ENCODE assay signal across 1 cellular context in genomic region chr10:98236866-98237265, GRCh38.
TF ChIP-seq lines count a peak whose summit lies in the region.

No MANE protein-coding gene starts in this region.

TF ChIP-seq in K562, 482 proteins besides CTCF, POLR2A, EP300 and RAD21 (continued from another document and continues in another):
- TF ChIP-seq BHLHE40 (IDR thresholded peaks at IDR 0.05; ENCODE audit: low read length) (peak; percentile 64; the same call in 1 of the 2 replicates), KDM4B (IDR thresholded peaks at IDR 0.05; ENCODE audit: borderline replicate concordance in 2 of 2, low read depth in 1 of 2) (no peak), ZNF12 (CRISPR knock-in tag; IDR thresholded peaks at IDR 0.05) (no peak), EP400 (IDR thresholded peaks at IDR 0.05) (no peak), CCNT2 (IDR thresholded peaks at IDR 0.05; ENCODE audit: borderline replicate concordance, extremely low read depth, insufficient read length, low read depth, low read length) (peak; percentile 59), KLF6 (CRISPR knock-in tag; IDR thresholded peaks at IDR 0.05; ENCODE audit: borderline replicate concordance) (no peak), NFIC (IDR thresholded peaks at IDR 0.05) (peak; percentile 76), NFE2 (IDR thresholded peaks at IDR 0.05; ENCODE audit: low read depth) (no peak), ZNF133 (CRISPR knock-in tag; IDR thresholded peaks at IDR 0.05) (no peak), CREM (IDR thresholded peaks at IDR 0.05; ENCODE audit: low read depth) (peak; percentile 52; the same call in 1 of the 2 replicates), SREBF2 (CRISPR knock-in tag; IDR thresholded peaks at IDR 0.05) (no peak), PML (IDR thresholded peaks at IDR 0.05; ENCODE audit: low read length) (peak; percentile 89), PCBP1 (IDR thresholded peaks at IDR 0.05; ENCODE audit: low read depth, low read length, poor library complexity, severe bottlenecking) (no peak), SMARCC2 (IDR thresholded peaks at IDR 0.05; ENCODE audit: low read depth) (peak; percentile 79; the same call in 1 of the 2 replicates), ZBTB26 (CRISPR knock-in tag; IDR thresholded peaks at IDR 0.05) (no peak), TCF3 (CRISPR knock-in tag; IDR thresholded peaks at IDR 0.05) (peak; percentile 97), ZBTB12 (CRISPR knock-in tag; IDR thresholded peaks at IDR 0.05) (no peak), DMBX1 (CRISPR knock-in tag; IDR thresholded peaks at IDR 0.05; ENCODE audit: borderline replicate concordance) (0 out of 2 replicates have a peak, but pooled peaks have one; percentile 32), ZNF140 (CRISPR knock-in tag; IDR thresholded peaks at IDR 0.05) (no peak), ZNF146 (CRISPR knock-in tag; IDR thresholded peaks at IDR 0.05; ENCODE audit: unreplicated experiment) (no peak), CBX3 (IDR thresholded peaks at IDR 0.05; ENCODE audit: borderline replicate concordance in 1 of 2, low read length in 2 of 2) (no peak), TBL1XR1 (IDR thresholded peaks at IDR 0.05; ENCODE audit: low read length in 2 of 2) (peak in 1 of 2 experiments; percentile 68; a peak in 1 of 4 replicates), ZNF124 (CRISPR knock-in tag; IDR thresholded peaks at IDR 0.05) (no peak), FOSL1 (tag; conservative IDR thresholded peaks at IDR 0.05) (peak; percentile 60; the same call in 1 of the 2 replicates), RBM39 (optimal IDR thresholded peaks at IDR 0.05; ENCODE audit: low read depth, low read length) (no peak), YY1 (IDR thresholded peaks at IDR 0.05; ENCODE audit: borderline replicate concordance in 1 of 3, control insufficient read depth in 1 of 3, extremely low read depth in 1 of 3, insufficient read depth in 3 of 3, insufficient read length in 1 of 3, insufficient replicate concordance in 2 of 3, low read depth in 1 of 3, low read length in 2 of 3) (no peak), ZNF395 (CRISPR knock-in tag; IDR thresholded peaks at IDR 0.05) (peak; percentile 61; the same call in 1 of the 2 replicates), SUPT5H (IDR thresholded peaks at IDR 0.05) (no peak), MYNN (IDR thresholded peaks at IDR 0.05) (no peak), MYNN (CRISPR knock-in tag; IDR thresholded peaks at IDR 0.05) (no peak), CHAMP1 (IDR thresholded peaks at IDR 0.05) (no peak), SREBF1 (IDR thresholded peaks at IDR 0.05; ENCODE audit: borderline replicate concordance, low read depth, low read length) (no peak), ETV1 (tag; conservative IDR thresholded peaks at IDR 0.05; ENCODE audit: low read depth) (0 out of 2 replicates have a peak, but pooled peaks have one; percentile 12), SMARCE1 (IDR thresholded peaks at IDR 0.05) (peak; percentile 74), ILK (tag; IDR thresholded peaks at IDR 0.05; ENCODE audit: borderline replicate concordance, low read depth) (no peak), NFATC3 (IDR thresholded peaks at IDR 0.05) (no peak), STAT5B (CRISPR knock-in tag; IDR thresholded peaks at IDR 0.05) (no peak), CXXC5 (CRISPR knock-in tag; IDR thresholded peaks at IDR 0.05) (peak; percentile 78), RBM22 (IDR thresholded peaks at IDR 0.05; ENCODE audit: low read depth, low read length, poor library complexity, severe bottlenecking) (no peak), NKRF (IDR thresholded peaks at IDR 0.05; ENCODE audit: borderline replicate concordance) (no peak), ZBTB7A (IDR thresholded peaks at IDR 0.05; ENCODE audit: borderline replicate concordance, control insufficient read depth, low read depth, low read length) (no peak), KHSRP (IDR thresholded peaks at IDR 0.05) (no peak; the same call in 1 of the 2 replicates), PRDM10 (IDR thresholded peaks at IDR 0.05; ENCODE audit: partially characterized antibody) (no peak), NR2F6 (CRISPR knock-in tag; IDR thresholded peaks at IDR 0.05) (no peak), DPF2 (IDR thresholded peaks at IDR 0.05) (peak; percentile 94), CBX5 (IDR thresholded peaks at IDR 0.05; ENCODE audit: borderline replicate concordance, low read depth) (no peak), ZNF253 (CRISPR knock-in tag; conservative IDR thresholded peaks at IDR 0.05) (no peak), POLR2AphosphoS5 (IDR thresholded peaks at IDR 0.05; ENCODE audit: control insufficient read depth, insufficient read depth, low read depth, low read length) (peak; percentile 91), SOX6 (IDR thresholded peaks at IDR 0.05) (peak; percentile 81), ZNF239 (CRISPR knock-in tag; IDR thresholded peaks at IDR 0.05) (no peak), BDP1 (IDR thresholded peaks at IDR 0.05; ENCODE audit: insufficient read depth, insufficient read length) (no peak), ZNF232 (CRISPR knock-in tag; IDR thresholded peaks at IDR 0.05) (no peak), MTA3 (IDR thresholded peaks at IDR 0.05; ENCODE audit: borderline replicate concordance) (no peak), KLF16 (IDR thresholded peaks at IDR 0.05) (peak; percentile 90), ZFX (CRISPR knock-in tag; IDR thresholded peaks at IDR 0.05) (no peak), TOE1 (IDR thresholded peaks at IDR 0.05; ENCODE audit: borderline replicate concordance) (no peak), TOE1 (CRISPR knock-in tag; IDR thresholded peaks at IDR 0.05; ENCODE audit: borderline replicate concordance, low read depth) (no peak), SFPQ (IDR thresholded peaks at IDR 0.05; ENCODE audit: low read depth, low read length) (no peak), E2F6 (IDR thresholded peaks at IDR 0.05; ENCODE audit: borderline replicate concordance in 1 of 2, extremely low read depth in 1 of 2, insufficient read depth in 1 of 2, insufficient read length in 1 of 2, low read depth in 1 of 2, low read length in 1 of 2, poor library complexity in 1 of 2, severe bottlenecking in 1 of 2) (no peak), ZNF134 (CRISPR knock-in tag; conservative IDR thresholded peaks at IDR 0.05) (no peak)
